23 cellular contexts compared by ENCODE assay signal in genomic region chr6:147035891-147036290, GRCh38.
A peak's percentile ranks its signal among the peaks of the same experiment; 100 is the strongest.
DNase-seq lines count a peak whose midpoint lies in the region; ATAC-seq and TF ChIP-seq lines count a peak whose summit lies in the region.
"Had no signal": no experiment of that assay in that cellular context is flagged by ENCODE, and none has a peak within 500 bp of the region (broad histone marks: within the 10 kb centered on the region; RNA-seq: fewer than 3 reads in every experiment).

No MANE protein-coding gene starts in this region.

- TF ChIP-seq CTCF in foreskin keratinocyte (conservative IDR thresholded peaks at IDR 0.05): no peak

- H3K9me3 ChIP-seq in adipocyte (ENCODE audit: control insufficient read depth, low read length): no peaks in the 10 kb centered on the region
- H3K9me3 ChIP-seq: A549, BE2C had no signal

- peaks cover 3% of the 10 kb centered on the region for H3K9me3 Mint-ChIP-seq in natural killer cell treated with Interleukin-12 subunit alpha and Interleukin-12 subunit beta and Interleukin-15 and Interleukin-18, amount 100 ng/mL, for 72 hours
- H3K9me3 Mint-ChIP-seq: CD8-positive, alpha-beta memory T cell; GM23338; H9 had no signal

- H3K27me3 ChIP-seq in adipocyte (replicated peaks; ENCODE audit: control insufficient read depth, insufficient read depth, low read length) (no peaks in the 10 kb centered on the region), foreskin keratinocyte (no peaks in the 10 kb centered on the region)
- H3K27me3 ChIP-seq: BE2C; BLaER1 treated with 17β-estradiol and CSF1 and Interleukin-3, amounts not matched to agents 10 nM and 100 nM had no signal

- H3K4me3 Mint-ChIP-seq in natural killer cell treated with Interleukin-12 subunit alpha and Interleukin-12 subunit beta and Interleukin-15 and Interleukin-18, amount 100 ng/mL, for 72 hours: no peak overlapping the region
- H3K4me3 Mint-ChIP-seq: CD14-positive monocyte; CD4-positive, alpha-beta T cell; CD8-positive, alpha-beta memory T cell; GM23338; H9 had no signal

- H3K4me3 ChIP-seq in adipocyte (ENCODE audit: low read length): no peak overlapping the region
- H3K4me3 ChIP-seq in skeletal muscle cell (ENCODE audit: low read depth, low read length): no peak overlapping the region
- H3K4me3 ChIP-seq: A549; BLaER1 treated with 17β-estradiol and CSF1 and Interleukin-3, amounts not matched to agents 10 nM and 100 nM; GM23338 had no signal

- H3K4me1 Mint-ChIP-seq in natural killer cell treated with Interleukin-12 subunit alpha and Interleukin-12 subunit beta and Interleukin-15 and Interleukin-18, amount 100 ng/mL, for 72 hours (ENCODE audit: low read depth in 2 of 2): no peaks in the 10 kb centered on the region
- H3K4me1 Mint-ChIP-seq: CD14-positive monocyte; CD8-positive, alpha-beta memory T cell had no signal

- no peak overlapping the region for H3K27ac Mint-ChIP-seq in natural killer cell treated with Interleukin-12 subunit alpha and Interleukin-12 subunit beta and Interleukin-15 and Interleukin-18, amount 100 ng/mL, for 72 hours
- H3K27ac Mint-ChIP-seq: CD4-positive, alpha-beta T cell; CD8-positive, alpha-beta memory T cell; GM23338 had no signal

- H3K36me3 ChIP-seq in adipocyte (ENCODE audit: control insufficient read depth, insufficient read depth, low read length, severe bottlenecking): no peaks in the 10 kb centered on the region
- H3K36me3 ChIP-seq: BE2C; BLaER1 treated with 17β-estradiol and CSF1 and Interleukin-3, amounts not matched to agents 10 nM and 100 nM had no signal

- peak; percentile 41 for DNase-seq in LHCN-M2 (ENCODE audit: low read depth)
- DNase-seq in adipocyte (ENCODE audit: low read depth): peak; percentile 21
- DNase-seq in fibroblast of peridontal ligament (ENCODE audit: extremely low read depth): peak; percentile 40
- peak; percentile 47 for DNase-seq in skeletal muscle cell (ENCODE audit: low read depth)
- no peak for DNase-seq in natural killer cell treated with Interleukin-12 subunit alpha and Interleukin-12 subunit beta and Interleukin-15 and Interleukin-18, amount 100 ng/mL, for 72 hours (ENCODE audit: low spot score)
- DNase-seq in foreskin keratinocyte: no peak
- DNase-seq in NCI-H128 (lab: John Stamatoyannopoulos, UW; ENCODE audit: unreplicated experiment): no peak
- no peak for DNase-seq in stimulated activated CD4-positive, alpha-beta T cell treated with anti-CD3 and anti-CD28 coated beads, Interleukin-4, amount 100 ng/mL, for 4 hours
- DNase-seq: 8988T; ACHN; AML-193; BE2C; CD4-positive, alpha-beta T cell; CD8-positive, alpha-beta memory T cell; DMS53; DMS79 treated with DMSO at 0.1 percent for 48 hours; GF-D8; H9 had no signal

- H3K4me1 ChIP-seq in adipocyte (ENCODE audit: control insufficient read depth, insufficient read depth, low read length): peaks cover 13% of the 10 kb centered on the region
- no peaks in the 10 kb centered on the region for H3K4me1 ChIP-seq in foreskin keratinocyte
- H3K4me1 ChIP-seq: BE2C had no signal

- no peaks in the 10 kb centered on the region for H3K36me3 Mint-ChIP-seq in natural killer cell treated with Interleukin-12 subunit alpha and Interleukin-12 subunit beta and Interleukin-15 and Interleukin-18, amount 100 ng/mL, for 72 hours
- H3K36me3 Mint-ChIP-seq: CD14-positive monocyte; CD8-positive, alpha-beta memory T cell had no signal

- peaks cover 0 to 7% of the 10 kb centered on the region in 2 donors for H3K27me3 Mint-ChIP-seq in natural killer cell treated with Interleukin-12 subunit alpha and Interleukin-12 subunit beta and Interleukin-15 and Interleukin-18, amount 100 ng/mL, for 72 hours
- H3K27me3 Mint-ChIP-seq: CD4-positive, alpha-beta T cell; CD8-positive, alpha-beta memory T cell had no signal

- H3K9ac ChIP-seq in adipocyte (ENCODE audit: low read length): no peak overlapping the region
- H3K9ac ChIP-seq: BLaER1 treated with 17β-estradiol and CSF1 and Interleukin-3, amounts not matched to agents 10 nM and 100 nM had no signal

- H3K27ac ChIP-seq in foreskin keratinocyte: no peak overlapping the region
- H3K27ac ChIP-seq: A549; BLaER1 treated with 17β-estradiol and CSF1 and Interleukin-3, amounts not matched to agents 10 nM and 100 nM had no signal

- ATAC-seq in natural killer cell treated with Interleukin-12 subunit alpha and Interleukin-12 subunit beta and Interleukin-15 and Interleukin-18, amount 100 ng/mL, for 72 hours: no peak
- no peak for ATAC-seq in foreskin keratinocyte
- ATAC-seq: A549, GM23338, HCT116 had no signal

Comparison
In these comparisons a context has a peak if more than half of its experiments do, and no peak if none do; other contexts are left out.
1. DNase-seq: peak in LHCN-M2 (single experiment), adipocyte (single experiment), fibroblast of peridontal ligament (single experiment) and skeletal muscle cell (single experiment); none in natural killer cell treated with Interleukin-12 subunit alpha and Interleukin-12 subunit beta and Interleukin-15 and Interleukin-18, amount 100 ng/mL, for 72 hours (single experiment), foreskin keratinocyte (0 of 2), NCI-H128 (single experiment) and stimulated activated CD4-positive, alpha-beta T cell treated with anti-CD3 and anti-CD28 coated beads, Interleukin-4, amount 100 ng/mL, for 4 hours (0 of 2).